Comparison of ENCODE assay signal across 8 cellular contexts in genomic region chr11:7892751-7893356, GRCh38. TPM values are rescaled to one million over a fixed set of nuclear protein-coding genes. Genes with fewer than 3 reads are reported as not detected.
DNase-seq lines count a peak whose midpoint lies in the region; ATAC-seq and TF ChIP-seq lines count a peak whose summit lies in the region.

No MANE protein-coding gene starts in this region.

- peak overlapping the region; percentile 91 for H2AK5ac ChIP-seq in mesendoderm (ENCODE audit: low read length)

- peaks cover 3% of the 10 kb centered on the region for H3K79me2 ChIP-seq in mesendoderm (ENCODE audit: control insufficient read depth, insufficient read depth, low read length)

- TF ChIP-seq CTCF in Panc1 (IDR thresholded peaks at IDR 0.05), result peak; percentile 93

- H3K4me3 Mint-ChIP-seq in activated CD8-positive, alpha-beta memory T cell treated with anti-CD3 and anti-CD28 coated beads, Interleukin-2, amount 10 ng/mL, durations not matched to agents 7 days and 5 days, result no peak overlapping the region

- H3K4me1 Mint-ChIP-seq in activated CD8-positive, alpha-beta memory T cell treated with anti-CD3 and anti-CD28 coated beads, Interleukin-2, amount 10 ng/mL, durations not matched to agents 7 days and 5 days, result peaks cover 8% of the 10 kb centered on the region

- no TSS peak for BruUV-seq in Panc1 (replicated peaks; lab: Mats Ljungman, UMichigan)

- H2BK5ac ChIP-seq in mesendoderm (ENCODE audit: low read length), result peak overlapping the region; percentile 74

- intact Hi-C loops in Panc1 (cut with micrococcal nuclease; ENCODE audit: unreplicated experiment), result loop anchor here (1.0 to 10.0 kb wide), 2 partner anchors 94 to 202 kb away; partner anchors contain the start of gene EIF3F

- H3K4ac ChIP-seq in mesendoderm (ENCODE audit: low read depth, low read length), result no peak overlapping the region

- no CpG with 5 or more reads among the region's 3 CpGs for WGBS in mesendoderm (ENCODE audit: extremely low coverage, insufficient coverage, low lambda C conversion rate)

- H3K27ac Mint-ChIP-seq in activated CD8-positive, alpha-beta memory T cell treated with anti-CD3 and anti-CD28 coated beads, Interleukin-2, amount 10 ng/mL, durations not matched to agents 7 days and 5 days, result no peak overlapping the region

- H4K8ac ChIP-seq in mesendoderm (ENCODE audit: low read depth, low read length), result no peak overlapping the region

- peak; percentile 76 for ATAC-seq in activated CD8-positive, alpha-beta memory T cell treated with anti-CD3 and anti-CD28 coated beads, Interleukin-2, amount 10 ng/mL, durations not matched to agents 7 days and 5 days
- peak; percentile 66 for ATAC-seq in GM21576 (IDR thresholded peaks at IDR 0.05; ENCODE audit: unreplicated experiment)
- ATAC-seq in Panc1, result peak; percentile 86

- H3K4me3 ChIP-seq in Panc1 (ENCODE audit: low read depth in 2 of 2, low read length in 2 of 2), result no peak overlapping the region
- H3K4me3 ChIP-seq in mesendoderm (ENCODE audit: low read length), result no peak overlapping the region

- H3K9me3 Mint-ChIP-seq in activated CD8-positive, alpha-beta memory T cell treated with anti-CD3 and anti-CD28 coated beads, Interleukin-2, amount 10 ng/mL, durations not matched to agents 7 days and 5 days (ENCODE audit: low read depth), result no peaks in the 10 kb centered on the region

- H3K79me1 ChIP-seq in mesendoderm (ENCODE audit: low read length), result peaks cover 5% of the 10 kb centered on the region

- H2BK15ac ChIP-seq in mesendoderm (replicated peaks; ENCODE audit: low read depth), result no peak overlapping the region

- H2BK120ac ChIP-seq in mesendoderm (ENCODE audit: low read depth, low read length), result peak overlapping the region; percentile 62

- H3K9ac ChIP-seq in mesendoderm (ENCODE audit: low read length), result peak overlapping the region; percentile 59

- in situ Hi-C loops in Panc1 (cut with HindIII; ENCODE audit: low pct_unique_long_range_greater_than_20kb, low sequenced_read_pairs), result loop anchor here (5.0 kb wide), 1 partner anchor 84 kb away; no protein-coding TSS in a partner anchor

- H3K18ac ChIP-seq in mesendoderm (ENCODE audit: low read length), result peak overlapping the region; percentile 45

- no peaks in the 10 kb centered on the region for H3K36me3 Mint-ChIP-seq in activated CD8-positive, alpha-beta memory T cell treated with anti-CD3 and anti-CD28 coated beads, Interleukin-2, amount 10 ng/mL, durations not matched to agents 7 days and 5 days

- CTCF ChIA-PET in activated CD8-positive, alpha-beta memory T cell treated with anti-CD3 and anti-CD28 coated beads, Interleukin-2, amount 10 ng/mL, durations not matched to agents 7 days and 5 days (lab: Charles Lee), result interaction anchor here (0.9 to 4.9 kb wide), 8 partner anchors 10 to 159 kb away, joined by 3 to 48 read pairs (median 4); partner anchors contain the start of gene EIF3F
- CTCF ChIA-PET in Panc1 (lab: Charles Lee), result interaction anchor here (0.9 to 3.4 kb wide), 3 partner anchors 94 to 795 kb away, joined by 3 to 23 read pairs (median 7); partner anchors contain the start of gene EIF3F

- H3K27me3 Mint-ChIP-seq in activated CD8-positive, alpha-beta memory T cell treated with anti-CD3 and anti-CD28 coated beads, Interleukin-2, amount 10 ng/mL, durations not matched to agents 7 days and 5 days, result peaks cover 15% of the 10 kb centered on the region

- no peaks in the 10 kb centered on the region for H3K36me3 ChIP-seq in Panc1 (ENCODE audit: control insufficient read depth, insufficient read depth, low read length)
- H3K36me3 ChIP-seq in mesendoderm (ENCODE audit: control insufficient read depth, insufficient read depth, low read length), result no peaks in the 10 kb centered on the region

- peak overlapping the region; percentile 84 for H3K56ac ChIP-seq in mesendoderm (ENCODE audit: low read length)

- H4K5ac ChIP-seq in mesendoderm (ENCODE audit: low read length), result peak overlapping the region; percentile 95

- H3K27me3 ChIP-seq in Panc1 (ENCODE audit: control insufficient read depth, insufficient read depth, low read length) (no peaks in the 10 kb centered on the region; the same call in 1 of the 2 replicates), mesendoderm (ENCODE audit: insufficient read depth, low read length, poor library complexity) (no peaks in the 10 kb centered on the region)

- H3K23ac ChIP-seq in mesendoderm (ENCODE audit: low read length), result no peak overlapping the region

- H3K27ac ChIP-seq in Panc1 (ENCODE audit: low read length), result peak overlapping the region; percentile 45; the same call in 1 of the 2 replicates
- H3K27ac ChIP-seq in mesendoderm (ENCODE audit: low read depth, low read length), result peak overlapping the region; percentile 1

- H3K9me3 ChIP-seq in Panc1 (ENCODE audit: control insufficient read depth, insufficient read depth, low read depth, low read length), result no peaks in the 10 kb centered on the region

- H3K4me1 ChIP-seq in Panc1 (ENCODE audit: control insufficient read depth, insufficient read depth, low read length), result 0 out of 2 replicates have a peak, but pooled peaks cover 3% of the 10 kb centered on the region
- peaks cover 8% of the 10 kb centered on the region for H3K4me1 ChIP-seq in mesendoderm (ENCODE audit: control insufficient read depth, low read depth, low read length)

- DNase-seq in activated CD8-positive, alpha-beta memory T cell treated with anti-CD3 and anti-CD28 coated beads, Interleukin-2, amount 10 ng/mL, durations not matched to agents 7 days and 5 days, result no peak
- DNase-seq in activated CD8-positive, alpha-beta memory T cell treated with anti-CD3 and anti-CD28 coated beads, Interleukin-2, amount 50 U/mL, for 4 hours, result no peak
- DNase-seq in HT1080 (ENCODE audit: low read depth) (peak; percentile 65), Panc1 (ENCODE audit: low read depth, low spot score) (peak; percentile 63), dermis blood vessel endothelial cell (peak; percentile 79), mesendoderm (peak; percentile 75)
- DNase-seq in stimulated activated CD4-positive, alpha-beta T cell treated with anti-CD3 and anti-CD28 coated beads, Interleukin-4, amount 100 ng/mL, for 4 hours, result no peak

- H3K4me2 ChIP-seq in mesendoderm (ENCODE audit: low read length), result no peak overlapping the region

- POLR2A ChIA-PET in Panc1 (lab: Charles Lee), result interaction anchor here (1.2 kb wide), 1 partner anchor 94 kb away, joined by 4 read pairs; the partner anchor contains the start of gene EIF3F

RNA-seq across cellular contexts. Expression of gene OR10A6, which starts 38.2 kb away (rescaled TPM):
- total RNA-seq in activated CD8-positive, alpha-beta memory T cell treated with anti-CD3 and anti-CD28 coated beads, Interleukin-2, amount 10 ng/mL, durations not matched to agents 7 days and 5 days, result not detected
- total RNA-seq in HT1080 (2014; rRNA removed; shearing (Covaris generic)), result 0.02 TPM in 1 of 2 replicates, not detected in the other
- not detected in 2 replicates for polyA plus RNA-seq in HT1080 (2015; cell fraction: cytosol; rRNA removed)
- polyA plus RNA-seq in HT1080 (2015; cell fraction: nucleus; rRNA removed), result not detected in 2 replicates
- not detected for total RNA-seq in Panc1 (2021; ENCODE audit: unreplicated experiment)
- polyA plus RNA-seq in Panc1 (2012; ENCODE audit: insufficient read length), result not detected
- not detected in 2 replicates for total RNA-seq in dermis blood vessel endothelial cell
- polyA plus RNA-seq in mesendoderm (2013, experiment 1 of 2), result not detected
- polyA plus RNA-seq in mesendoderm (2013, experiment 2 of 2), result not detected

RNA-seq across cellular contexts. Expression of gene OR10A3, which starts 48.7 kb away (rescaled TPM):
- not detected for total RNA-seq in activated CD8-positive, alpha-beta memory T cell treated with anti-CD3 and anti-CD28 coated beads, Interleukin-2, amount 10 ng/mL, durations not matched to agents 7 days and 5 days
- total RNA-seq in HT1080 (2014; rRNA removed; shearing (Covaris generic)), result not detected in 2 replicates
- not detected in 2 replicates for polyA plus RNA-seq in HT1080 (2015; cell fraction: cytosol; rRNA removed)
- 0.18 TPM in 1 of 2 replicates, not detected in the other for polyA plus RNA-seq in HT1080 (2015; cell fraction: nucleus; rRNA removed)
- total RNA-seq in Panc1 (2021; ENCODE audit: unreplicated experiment) (not detected), dermis blood vessel endothelial cell (not detected in 2 replicates)
- not detected for polyA plus RNA-seq in Panc1 (2012; ENCODE audit: insufficient read length)
- not detected for polyA plus RNA-seq in mesendoderm (2013, experiment 1 of 2)
- not detected for polyA plus RNA-seq in mesendoderm (2013, experiment 2 of 2)

Comparison
In these comparisons a context has a peak if more than half of its experiments do, and no peak if none do; other contexts are left out.
1. DNase-seq: peak in HT1080 (single experiment), Panc1 (single experiment), dermis blood vessel endothelial cell (single experiment) and mesendoderm (single experiment); none in activated CD8-positive, alpha-beta memory T cell treated with anti-CD3 and anti-CD28 coated beads, Interleukin-2, amount 10 ng/mL, durations not matched to agents 7 days and 5 days (single experiment), activated CD8-positive, alpha-beta memory T cell treated with anti-CD3 and anti-CD28 coated beads, Interleukin-2, amount 50 U/mL, for 4 hours (single experiment) and stimulated activated CD4-positive, alpha-beta T cell treated with anti-CD3 and anti-CD28 coated beads, Interleukin-4, amount 100 ng/mL, for 4 hours (0 of 2).
2. Peak in every context shown above with its lines, with median percentiles within 50 percentile points of each other: ATAC-seq.